In the genomic region with DNA sequence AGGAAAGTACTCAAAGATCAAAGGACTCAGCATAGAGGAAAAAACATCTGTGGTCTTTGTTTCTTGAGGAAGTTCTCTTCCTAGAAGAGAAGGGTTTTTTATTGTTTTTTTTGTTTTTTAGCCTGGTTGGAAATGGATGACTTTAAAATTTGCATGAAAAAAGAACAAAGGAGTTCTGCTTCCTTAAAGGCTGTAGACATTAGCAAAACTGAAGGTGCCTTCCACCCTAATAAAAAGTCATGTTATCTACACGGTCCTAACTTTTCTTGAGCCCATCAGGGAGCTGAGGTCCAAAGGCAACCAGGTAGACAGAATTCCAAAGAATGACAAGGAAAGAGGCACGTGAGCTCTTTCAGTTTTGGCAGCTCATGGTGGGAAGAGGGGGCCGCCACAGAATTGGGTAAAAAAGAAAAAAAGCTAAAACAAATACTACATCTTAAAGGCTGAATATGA, we compare ENCODE assay signal across 18 cellular contexts.
"Had no signal": no experiment of that assay in that cellular context is flagged by ENCODE, and none has a peak within 500 bp of the region (broad histone marks: within the 10 kb centered on the region; RNA-seq: fewer than 3 reads in every experiment).

No MANE protein-coding gene starts in this region.

- H2AFZ ChIP-seq: hepatocyte had no signal

- H3K9me3 ChIP-seq: body of pancreas, thyroid gland had no signal

- H3K9me3 Mint-ChIP-seq: activated T-cell treated with anti-CD3 and anti-CD28 coated beads, Interleukin-2, amount 50 U/mL, for 72 hours; naive B cell; stimulated activated effector memory CD8-positive, alpha-beta T cell treated with anti-CD3 and anti-CD28 coated beads, Interleukin-12 subunit alpha, Interleukin-12 subunit beta, amount 100 ng/mL, for 72 hours; T-helper 1 cell treated with Interleukin-12 subunit alpha and Interleukin-12 subunit beta and Interleukin-4 antibody, amounts not matched to agents 30 μg/mL and 1 μg/mL, for 36 hours had no signal

- H3K27ac Mint-ChIP-seq: activated naive CD8-positive, alpha-beta T cell; activated T-cell treated with anti-CD3 and anti-CD28 coated beads, Interleukin-2, amount 50 U/mL, for 72 hours; naive B cell; stimulated activated effector memory CD8-positive, alpha-beta T cell treated with anti-CD3 and anti-CD28 coated beads, Interleukin-12 subunit alpha, Interleukin-12 subunit beta, amount 100 ng/mL, for 72 hours; T-helper 1 cell treated with Interleukin-12 subunit alpha and Interleukin-12 subunit beta and Interleukin-4 antibody, amounts not matched to agents 30 μg/mL and 1 μg/mL, for 36 hours had no signal

- ATAC-seq: activated T-cell treated with anti-CD3 and anti-CD28 coated beads, Interleukin-2, amount 50 U/mL, for 72 hours; body of pancreas; left colon had no signal

- H3K27ac ChIP-seq: body of pancreas, hepatocyte, thyroid gland, WERI-Rb-1 had no signal

- H3K36me3 Mint-ChIP-seq: activated naive CD8-positive, alpha-beta T cell; naive B cell; stimulated activated effector memory CD8-positive, alpha-beta T cell treated with anti-CD3 and anti-CD28 coated beads, Interleukin-12 subunit alpha, Interleukin-12 subunit beta, amount 100 ng/mL, for 72 hours had no signal

- H3K4me2 ChIP-seq: hepatocyte had no signal

- H3K4me3 Mint-ChIP-seq: activated naive CD8-positive, alpha-beta T cell; activated T-cell treated with anti-CD3 and anti-CD28 coated beads, Interleukin-2, amount 50 U/mL, for 72 hours; stimulated activated effector memory CD8-positive, alpha-beta T cell treated with anti-CD3 and anti-CD28 coated beads, Interleukin-12 subunit alpha, Interleukin-12 subunit beta, amount 100 ng/mL, for 72 hours; T-helper 1 cell treated with Interleukin-12 subunit alpha and Interleukin-12 subunit beta and Interleukin-4 antibody, amounts not matched to agents 30 μg/mL and 1 μg/mL, for 36 hours had no signal

- DNase-seq: activated CD4-positive, alpha-beta T cell treated with anti-CD3 and anti-CD28 coated beads for 4 hours; activated CD8-positive, alpha-beta memory T cell treated with anti-CD3 and anti-CD28 coated beads, Interleukin-2, amount 50 U/mL, for 48 hours; activated gamma-delta T cell; activated T-cell treated with anti-CD3 and anti-CD28 coated beads, Interleukin-2, amount 50 U/mL, for 72 hours; amygdala; body of pancreas; caudate nucleus; left colon; naive B cell; posterior cingulate gyrus; thyroid gland; WERI-Rb-1 had no signal

- FAIRE-seq: colon, islet of Langerhans had no signal

- H3K4me1 Mint-ChIP-seq: naive B cell; stimulated activated effector memory CD8-positive, alpha-beta T cell treated with anti-CD3 and anti-CD28 coated beads, Interleukin-12 subunit alpha, Interleukin-12 subunit beta, amount 100 ng/mL, for 72 hours had no signal

- H3K27me3 ChIP-seq: body of pancreas, hepatocyte, thyroid gland had no signal

- H3K79me2 ChIP-seq: hepatocyte had no signal

- H3K4me1 ChIP-seq: body of pancreas, thyroid gland had no signal
